2 cellular contexts compared by ENCODE assay signal in the genomic region with DNA sequence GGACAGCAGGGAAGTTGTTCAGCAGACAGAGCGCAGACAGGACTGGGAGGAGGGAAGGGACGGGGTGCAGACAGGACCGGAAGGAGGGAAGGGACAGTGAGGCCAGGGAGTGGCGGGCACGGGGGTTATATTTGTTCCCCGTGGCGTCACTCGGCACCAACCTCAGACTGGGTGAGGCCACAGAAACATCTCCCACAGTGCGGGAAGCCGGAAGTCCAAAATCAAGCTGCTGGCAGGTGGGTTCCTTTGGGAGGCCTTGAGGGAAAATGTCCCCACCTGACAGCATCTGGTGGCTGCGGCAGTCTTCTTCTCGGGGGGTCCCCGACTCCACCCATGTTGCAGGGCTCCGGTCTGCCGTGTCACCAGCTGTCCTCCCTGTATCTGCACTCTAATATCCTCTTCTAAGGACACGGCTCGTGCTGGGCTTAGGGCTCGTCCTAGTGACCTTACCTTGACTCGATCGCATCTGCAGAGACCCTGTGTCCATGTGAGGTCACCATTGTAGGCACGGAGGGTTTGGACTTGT.
TF ChIP-seq lines count a peak whose summit lies in the region.

No MANE protein-coding gene starts in this region.

TF ChIP-seq in SK-N-SH, 30 proteins besides CTCF, POLR2A, EP300 and RAD21 (continued from another document):
- no peak for TF ChIP-seq MEF2A (IDR thresholded peaks at IDR 0.05; ENCODE audit: borderline replicate concordance, low read depth)
- TF ChIP-seq CHD2 (IDR thresholded peaks at IDR 0.05; ENCODE audit: low read length, partially characterized antibody), result no peak
- TF ChIP-seq, protein P1, sequence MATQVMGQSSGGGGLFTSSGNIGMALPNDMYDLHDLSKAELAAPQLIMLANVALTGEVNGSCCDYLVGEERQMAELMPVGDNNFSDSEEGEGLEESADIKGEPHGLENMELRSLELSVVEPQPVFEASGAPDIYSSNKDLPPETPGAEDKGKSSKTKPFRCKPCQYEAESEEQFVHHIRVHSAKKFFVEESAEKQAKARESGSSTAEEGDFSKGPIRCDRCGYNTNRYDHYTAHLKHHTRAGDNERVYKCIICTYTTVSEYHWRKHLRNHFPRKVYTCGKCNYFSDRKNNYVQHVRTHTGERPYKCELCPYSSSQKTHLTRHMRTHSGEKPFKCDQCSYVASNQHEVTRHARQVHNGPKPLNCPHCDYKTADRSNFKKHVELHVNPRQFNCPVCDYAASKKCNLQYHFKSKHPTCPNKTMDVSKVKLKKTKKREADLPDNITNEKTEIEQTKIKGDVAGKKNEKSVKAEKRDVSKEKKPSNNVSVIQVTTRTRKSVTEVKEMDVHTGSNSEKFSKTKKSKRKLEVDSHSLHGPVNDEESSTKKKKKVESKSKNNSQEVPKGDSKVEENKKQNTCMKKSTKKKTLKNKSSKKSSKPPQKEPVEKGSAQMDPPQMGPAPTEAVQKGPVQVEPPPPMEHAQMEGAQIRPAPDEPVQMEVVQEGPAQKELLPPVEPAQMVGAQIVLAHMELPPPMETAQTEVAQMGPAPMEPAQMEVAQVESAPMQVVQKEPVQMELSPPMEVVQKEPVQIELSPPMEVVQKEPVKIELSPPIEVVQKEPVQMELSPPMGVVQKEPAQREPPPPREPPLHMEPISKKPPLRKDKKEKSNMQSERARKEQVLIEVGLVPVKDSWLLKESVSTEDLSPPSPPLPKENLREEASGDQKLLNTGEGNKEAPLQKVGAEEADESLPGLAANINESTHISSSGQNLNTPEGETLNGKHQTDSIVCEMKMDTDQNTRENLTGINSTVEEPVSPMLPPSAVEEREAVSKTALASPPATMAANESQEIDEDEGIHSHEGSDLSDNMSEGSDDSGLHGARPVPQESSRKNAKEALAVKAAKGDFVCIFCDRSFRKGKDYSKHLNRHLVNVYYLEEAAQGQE (IDR thresholded peaks at IDR 0.05; ENCODE audit: low read depth, low read length), result no peak
- TF ChIP-seq, protein P2, sequence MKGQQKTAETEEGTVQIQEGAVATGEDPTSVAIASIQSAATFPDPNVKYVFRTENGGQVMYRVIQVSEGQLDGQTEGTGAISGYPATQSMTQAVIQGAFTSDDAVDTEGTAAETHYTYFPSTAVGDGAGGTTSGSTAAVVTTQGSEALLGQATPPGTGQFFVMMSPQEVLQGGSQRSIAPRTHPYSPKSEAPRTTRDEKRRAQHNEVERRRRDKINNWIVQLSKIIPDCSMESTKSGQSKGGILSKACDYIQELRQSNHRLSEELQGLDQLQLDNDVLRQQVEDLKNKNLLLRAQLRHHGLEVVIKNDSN (IDR thresholded peaks at IDR 0.05; ENCODE audit: borderline replicate concordance, low read depth), result no peak
- no peak for TF ChIP-seq FOXM1 (IDR thresholded peaks at IDR 0.05; ENCODE audit: low read depth)
- no peak for TF ChIP-seq GATA2 (CRISPR knock-in tag; IDR thresholded peaks at IDR 0.05)
- no peak for TF ChIP-seq RXRA (IDR thresholded peaks at IDR 0.05; ENCODE audit: borderline replicate concordance, low read depth)
- no peak for TF ChIP-seq JUND (IDR thresholded peaks at IDR 0.05)
- no peak for TF ChIP-seq RCOR1 (IDR thresholded peaks at IDR 0.05; ENCODE audit: low read length)
- no peak for TF ChIP-seq YY1 (IDR thresholded peaks at IDR 0.05; ENCODE audit: low read depth)
- TF ChIP-seq EZH2phosphoT487 (IDR thresholded peaks at IDR 0.05; ENCODE audit: borderline replicate concordance, low read depth), result no peak
- no peak for TF ChIP-seq NRF1 (IDR thresholded peaks at IDR 0.05; ENCODE audit: low read depth, low read length)
- TF ChIP-seq, protein P3, sequence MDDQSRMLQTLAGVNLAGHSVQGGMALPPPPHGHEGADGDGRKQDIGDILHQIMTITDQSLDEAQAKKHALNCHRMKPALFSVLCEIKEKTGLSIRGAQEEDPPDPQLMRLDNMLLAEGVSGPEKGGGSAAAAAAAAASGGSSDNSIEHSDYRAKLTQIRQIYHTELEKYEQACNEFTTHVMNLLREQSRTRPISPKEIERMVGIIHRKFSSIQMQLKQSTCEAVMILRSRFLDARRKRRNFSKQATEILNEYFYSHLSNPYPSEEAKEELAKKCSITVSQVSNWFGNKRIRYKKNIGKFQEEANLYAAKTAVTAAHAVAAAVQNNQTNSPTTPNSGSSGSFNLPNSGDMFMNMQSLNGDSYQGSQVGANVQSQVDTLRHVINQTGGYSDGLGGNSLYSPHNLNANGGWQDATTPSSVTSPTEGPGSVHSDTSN (IDR thresholded peaks at IDR 0.05), result no peak
- TF ChIP-seq SMC3 (IDR thresholded peaks at IDR 0.05; ENCODE audit: low read depth, low read length), result no peak
- no peak for TF ChIP-seq MXI1 (IDR thresholded peaks at IDR 0.05; ENCODE audit: low read depth, low read length)
TF ChIP-seq in SK-N-SH: peak in this region for 0.

TF ChIP-seq in SK-N-SH treated with all-trans-retinoic acid at 6 μM for 48 hours, 23 proteins besides CTCF, POLR2A, EP300 and RAD21 (continued from another document):
- TF ChIP-seq BACH2 (CRISPR knock-in tag; IDR thresholded peaks at IDR 0.05; ENCODE audit: borderline replicate concordance), result no peak
- no peak for TF ChIP-seq ZNF8 (CRISPR knock-in tag; IDR thresholded peaks at IDR 0.05)
- no peak for TF ChIP-seq RARB (CRISPR knock-in tag; IDR thresholded peaks at IDR 0.05)
